8 cellular contexts compared by ENCODE assay signal in the genomic region with DNA sequence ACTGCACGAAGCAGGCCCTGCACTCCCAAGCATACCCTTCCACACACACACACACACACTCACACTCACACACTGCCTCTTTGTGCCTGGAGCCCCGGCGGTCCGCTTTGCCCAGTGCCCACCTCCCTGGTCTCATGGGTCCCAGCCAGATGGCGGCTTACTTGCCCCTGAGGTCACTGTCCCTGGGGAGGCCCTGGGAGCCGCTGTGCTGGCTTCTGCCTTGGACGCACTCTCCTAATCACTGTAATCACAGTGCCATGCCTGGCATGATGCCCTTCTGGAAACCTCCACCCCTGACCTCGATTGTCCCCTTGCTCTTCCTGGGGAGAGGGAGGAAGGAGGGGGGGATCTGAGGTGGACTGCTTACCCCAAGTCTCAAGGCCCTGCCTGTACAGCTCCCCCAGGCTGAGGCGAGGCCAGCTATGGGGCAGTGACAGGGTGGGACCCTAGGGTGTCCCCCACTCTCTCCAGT. TPM values are rescaled to one million over a fixed set of nuclear protein-coding genes. Genes with fewer than 3 reads are reported as not detected.
A peak's percentile ranks its signal among the peaks of the same experiment; 100 is the strongest.
DNase-seq lines count a peak whose midpoint lies in the region; ATAC-seq and TF ChIP-seq lines count a peak whose summit lies in the region.

No MANE protein-coding gene starts in this region.

- no peaks in the 10 kb centered on the region for H3K27me3 ChIP-seq in SJCRH30

- no peaks in the 10 kb centered on the region for H3K4me1 Mint-ChIP-seq in natural killer cell treated with Interleukin-12 subunit alpha and Interleukin-12 subunit beta and Interleukin-15 and Interleukin-18, amount 100 ng/mL, for 72 hours (ENCODE audit: low read depth in 2 of 2)

- no peak for DNase-seq in AG09309 (ENCODE audit: low read depth)
- DNase-seq in SJCRH30 = peak in 1 of 2 experiments; percentile 38
- peak; percentile 47 for DNase-seq in fibroblast of pulmonary artery (ENCODE audit: low read depth)
- DNase-seq in nucleus accumbens (lab: John Stamatoyannopoulos, UW) = peak in 49 of 56 donors; percentile 40 to 90 (median 76)
- no peak for DNase-seq in SW 1271 (lab: John Stamatoyannopoulos, UW)
- no peak for DNase-seq in natural killer cell treated with Interleukin-12 subunit alpha and Interleukin-12 subunit beta and Interleukin-15 and Interleukin-18, amount 100 ng/mL, for 72 hours (ENCODE audit: low spot score)

- no peak overlapping the region for H3K27ac Mint-ChIP-seq in natural killer cell treated with Interleukin-12 subunit alpha and Interleukin-12 subunit beta and Interleukin-15 and Interleukin-18, amount 100 ng/mL, for 72 hours

- H3K4me3 ChIP-seq in AG09309 (ENCODE audit: control insufficient read depth, low read depth, low read length) (peak overlapping the region; percentile 23; the same call in 1 of the 2 replicates), SJCRH30 (peak overlapping the region; percentile 63), fibroblast of pulmonary artery (replicated peaks; ENCODE audit: low read depth, low read length) (no peak overlapping the region)

- H3K36me3 ChIP-seq in SJCRH30 = peaks cover 51% of the 10 kb centered on the region

- H3K27me3 Mint-ChIP-seq in natural killer cell treated with Interleukin-12 subunit alpha and Interleukin-12 subunit beta and Interleukin-15 and Interleukin-18, amount 100 ng/mL, for 72 hours = peaks cover 0 to 4% of the 10 kb centered on the region in 2 donors

- H3K4me1 ChIP-seq in SJCRH30 = peaks cover 9% of the 10 kb centered on the region

- ATAC-seq in HG03175 (IDR thresholded peaks at IDR 0.05; ENCODE audit: unreplicated experiment) (no peak), HG03108 (IDR thresholded peaks at IDR 0.05; ENCODE audit: unreplicated experiment) (no peak)
- ATAC-seq in natural killer cell treated with Interleukin-12 subunit alpha and Interleukin-12 subunit beta and Interleukin-15 and Interleukin-18, amount 100 ng/mL, for 72 hours = no peak

- no peaks in the 10 kb centered on the region for H3K9me3 ChIP-seq in SJCRH30 (replicated peaks)

- TF ChIP-seq CTCF in AG09309 (IDR thresholded peaks at IDR 0.05; ENCODE audit: control insufficient read depth, insufficient read depth, low read depth, low read length, missing control alignments) (no peak), fibroblast of pulmonary artery (IDR thresholded peaks at IDR 0.05; ENCODE audit: low read length, missing control alignments) (no peak)

- H3K9me3 Mint-ChIP-seq in natural killer cell treated with Interleukin-12 subunit alpha and Interleukin-12 subunit beta and Interleukin-15 and Interleukin-18, amount 100 ng/mL, for 72 hours = no peaks in the 10 kb centered on the region

- peak overlapping the region; percentile 65 for H3K27ac ChIP-seq in SJCRH30

- no peaks in the 10 kb centered on the region for H3K36me3 Mint-ChIP-seq in natural killer cell treated with Interleukin-12 subunit alpha and Interleukin-12 subunit beta and Interleukin-15 and Interleukin-18, amount 100 ng/mL, for 72 hours

- H3K4me3 Mint-ChIP-seq in natural killer cell treated with Interleukin-12 subunit alpha and Interleukin-12 subunit beta and Interleukin-15 and Interleukin-18, amount 100 ng/mL, for 72 hours = no peak overlapping the region

RNA-seq across cellular contexts. Expression of a gene that starts 36.0 kb away (rescaled TPM):
- 35.7 and 37.9 TPM in 2 replicates for total RNA-seq in SJCRH30 (2014; rRNA removed; shearing (Covaris generic))
- 1 to 10 TPM in 1 of 2 donors, under 1 TPM in 1; 0.55 to 2.9 TPM for total RNA-seq in natural killer cell treated with Interleukin-12 subunit alpha and Interleukin-12 subunit beta and Interleukin-15 and Interleukin-18, amount 100 ng/mL, for 72 hours

Comparison
In these comparisons a context has a peak if more than half of its experiments do, and no peak if none do; other contexts are left out.
1. DNase-seq: peak in fibroblast of pulmonary artery (single experiment) and nucleus accumbens (49 of 56); none in AG09309 (single experiment), SW 1271 (0 of 2) and natural killer cell treated with Interleukin-12 subunit alpha and Interleukin-12 subunit beta and Interleukin-15 and Interleukin-18, amount 100 ng/mL, for 72 hours (single experiment).